In genomic region chr2:211328126-211328525, GRCh38 we compare ENCODE assay signal across 35 cellular contexts.
"Had no signal": no experiment of that assay in that cellular context is flagged by ENCODE, and none has a peak within 500 bp of the region (broad histone marks: within the 10 kb centered on the region; RNA-seq: fewer than 3 reads in every experiment).

No MANE protein-coding gene starts in this region.

- DNase-seq: activated B cell treated with CpG ODN at 0.5 μM for 24 hours; activated CD4-positive, alpha-beta T cell treated with anti-CD3 and anti-CD28 coated beads for 48 hours; activated CD4-positive, alpha-beta T cell treated with anti-CD3 and anti-CD28 coated beads, Interleukin-2, amount 50 U/mL, for 1 hour; activated CD4-positive, alpha-beta T cell treated with anti-CD3 and anti-CD28 coated beads, Interleukin-2, amount 50 U/mL, for 48 hours; activated CD8-positive, alpha-beta memory T cell treated with anti-CD3 and anti-CD28 coated beads for 24 hours; activated CD8-positive, alpha-beta T cell treated with anti-CD3 and anti-CD28 coated beads for 36 hours; activated effector memory CD4-positive, alpha-beta T cell treated with anti-CD3 and anti-CD28 coated beads, Interleukin-2, amount 50 U/mL, for 16 hours; activated naive CD4-positive, alpha-beta T cell treated with anti-CD3 and anti-CD28 coated beads for 36 hours; activated naive CD8-positive, alpha-beta T cell treated with anti-CD3 and anti-CD28 coated beads for 36 hours; activated naive CD8-positive, alpha-beta T cell treated with anti-CD3 and anti-CD28 coated beads, Interleukin-2, amount 50 U/mL, for 24 hours; activated T-cell treated with anti-CD3 and anti-CD28 coated beads, Interleukin-2, amount 50 U/mL, for 48 hours; adrenal gland; amygdala; aorta; body of pancreas; central memory CD4-positive, alpha-beta T cell; cerebellar nuclear complex; colonic mucosa; effector CD8-positive, alpha-beta T cell; erythroblast; foreskin keratinocyte; gastrocnemius medialis; glutamatergic neuron; heart right ventricle; T1000; WERI-Rb-1 had no signal

- H3K4me3 Mint-ChIP-seq: activated B cell treated with CpG ODN at 0.5 μM for 24 hours; activated CD8-positive, alpha-beta T cell treated with anti-CD3 and anti-CD28 coated beads for 36 hours; activated naive CD4-positive, alpha-beta T cell treated with anti-CD3 and anti-CD28 coated beads for 36 hours; activated naive CD4-positive, alpha-beta T cell treated with anti-CD3 and anti-CD28 coated beads, Interleukin-2, amount 50 U/mL, for 24 hours; activated naive CD8-positive, alpha-beta T cell treated with anti-CD3 and anti-CD28 coated beads for 36 hours; activated naive CD8-positive, alpha-beta T cell treated with anti-CD3 and anti-CD28 coated beads, Interleukin-2, amount 50 U/mL, for 24 hours; activated T-helper 1 cell treated with anti-CD3 and anti-CD28 coated beads, Interleukin-12 subunit alpha, Interleukin-12 subunit beta, Interleukin-2, Interleukin-4 antibody, amounts not matched to agents 30 ng/mL and 10 ng/mL and 1 ng/mL, durations not matched to agents 14 hours and 24 hours and 36 hours; T-helper 1 cell treated with Interleukin-12 subunit alpha and Interleukin-12 subunit beta and Interleukin-4 antibody, amounts not matched to agents 30 μg/mL and 1 μg/mL, for 36 hours; T-helper 2 cell treated with Interferon-gamma antibody and Interleukin-4, amounts not matched to agents 5 μg/mL and 100 μg/mL, for 36 hours had no signal

- H3K4me1 Mint-ChIP-seq: activated B cell treated with CpG ODN at 0.5 μM for 24 hours; activated naive CD4-positive, alpha-beta T cell treated with anti-CD3 and anti-CD28 coated beads, Interleukin-2, amount 50 U/mL, for 24 hours; activated naive CD8-positive, alpha-beta T cell treated with anti-CD3 and anti-CD28 coated beads for 36 hours; activated naive CD8-positive, alpha-beta T cell treated with anti-CD3 and anti-CD28 coated beads, Interleukin-2, amount 50 U/mL, for 24 hours had no signal

- H3K27ac ChIP-seq: adrenal gland, body of pancreas, cardiac muscle cell, colonic mucosa, esophagus muscularis mucosa, gastrocnemius medialis, heart right ventricle, hepatocyte, WERI-Rb-1 had no signal

- H3K9me3 ChIP-seq: adrenal gland, body of pancreas, colonic mucosa, gastrocnemius medialis had no signal

- H3K4me1 ChIP-seq: adrenal gland, body of pancreas, colonic mucosa, esophagus muscularis mucosa, gastrocnemius medialis, heart right ventricle had no signal

- H3K27ac Mint-ChIP-seq: activated B cell treated with CpG ODN at 0.5 μM for 24 hours; activated CD8-positive, alpha-beta T cell treated with anti-CD3 and anti-CD28 coated beads for 36 hours; activated naive CD4-positive, alpha-beta T cell treated with anti-CD3 and anti-CD28 coated beads for 36 hours; activated naive CD4-positive, alpha-beta T cell treated with anti-CD3 and anti-CD28 coated beads, Interleukin-2, amount 50 U/mL, for 24 hours; activated naive CD8-positive, alpha-beta T cell treated with anti-CD3 and anti-CD28 coated beads for 36 hours; activated naive CD8-positive, alpha-beta T cell treated with anti-CD3 and anti-CD28 coated beads, Interleukin-2, amount 50 U/mL, for 24 hours; activated T-helper 1 cell treated with anti-CD3 and anti-CD28 coated beads, Interleukin-12 subunit alpha, Interleukin-12 subunit beta, Interleukin-2, Interleukin-4 antibody, amounts not matched to agents 30 ng/mL and 10 ng/mL and 1 ng/mL, durations not matched to agents 14 hours and 24 hours and 36 hours; activated T-helper 2 cell treated with anti-CD3 and anti-CD28 coated beads, Interferon-gamma antibody, Interleukin-2, Interleukin-4, amounts not matched to agents 10 μg/mL and 5 μg/mL and 100 μg/mL, durations not matched to agents 14 hours and 24 hours and 36 hours; T-helper 1 cell treated with Interleukin-12 subunit alpha and Interleukin-12 subunit beta and Interleukin-4 antibody, amounts not matched to agents 30 μg/mL and 1 μg/mL, for 36 hours; T-helper 2 cell treated with Interferon-gamma antibody and Interleukin-4, amounts not matched to agents 5 μg/mL and 100 μg/mL, for 36 hours had no signal

- H3K36me3 Mint-ChIP-seq: activated naive CD4-positive, alpha-beta T cell treated with anti-CD3 and anti-CD28 coated beads, Interleukin-2, amount 50 U/mL, for 24 hours; activated naive CD8-positive, alpha-beta T cell treated with anti-CD3 and anti-CD28 coated beads for 36 hours had no signal

- ATAC-seq: activated CD4-positive, CD25-positive, alpha-beta regulatory T cell treated with anti-CD3 and anti-CD28 coated beads, Interleukin-2, amount 50 U/mL, for 24 hours; activated CD8-positive, alpha-beta T cell treated with anti-CD3 and anti-CD28 coated beads for 36 hours; activated naive CD8-positive, alpha-beta T cell treated with anti-CD3 and anti-CD28 coated beads, Interleukin-2, amount 50 U/mL, for 24 hours; body of pancreas; foreskin keratinocyte; gastrocnemius medialis; heart right ventricle had no signal

- H3K4me3 ChIP-seq: adrenal gland, body of pancreas, cardiac muscle cell, colonic mucosa, esophagus muscularis mucosa, gastrocnemius medialis, heart right ventricle, hepatocyte had no signal

- H3K27me3 ChIP-seq: adrenal gland, body of pancreas, cardiac muscle cell, colonic mucosa, esophagus muscularis mucosa, foreskin keratinocyte, gastrocnemius medialis, heart right ventricle, hepatocyte had no signal

- H3K27me3 Mint-ChIP-seq: activated B cell treated with CpG ODN at 0.5 μM for 24 hours; activated CD8-positive, alpha-beta T cell treated with anti-CD3 and anti-CD28 coated beads for 36 hours; activated naive CD4-positive, alpha-beta T cell treated with anti-CD3 and anti-CD28 coated beads, Interleukin-2, amount 50 U/mL, for 24 hours; activated naive CD8-positive, alpha-beta T cell treated with anti-CD3 and anti-CD28 coated beads for 36 hours; activated naive CD8-positive, alpha-beta T cell treated with anti-CD3 and anti-CD28 coated beads, Interleukin-2, amount 50 U/mL, for 24 hours had no signal

- H3K36me3 ChIP-seq: adrenal gland, cardiac muscle cell, colonic mucosa, esophagus muscularis mucosa, gastrocnemius medialis, heart right ventricle, WERI-Rb-1 had no signal
